In the genomic region with DNA sequence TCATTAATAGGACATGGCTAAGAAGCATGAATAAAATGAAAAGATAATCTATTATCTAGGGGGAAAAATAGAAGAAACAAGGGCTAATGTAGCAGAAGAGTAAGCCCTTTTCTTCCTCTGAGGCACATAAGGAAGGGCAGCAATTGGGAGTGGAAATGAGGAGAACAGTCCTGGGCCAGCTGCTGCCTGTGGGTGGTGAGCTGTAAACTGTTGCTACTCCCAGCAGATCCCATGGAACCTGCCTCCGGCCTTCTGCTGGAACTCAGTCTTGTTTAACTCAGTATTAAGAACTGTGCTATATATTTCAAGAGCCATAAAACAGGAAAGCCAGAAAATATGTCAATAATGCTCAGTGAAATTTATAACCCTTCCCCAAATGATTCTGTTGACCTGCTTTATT, we compare ENCODE assay signal across 24 cellular contexts.
"Had no signal": no experiment of that assay in that cellular context is flagged by ENCODE, and none has a peak within 500 bp of the region (broad histone marks: within the 10 kb centered on the region; RNA-seq: fewer than 3 reads in every experiment).

No MANE protein-coding gene starts in this region.

- H3K27me3 Mint-ChIP-seq: activated CD4-positive, alpha-beta T cell treated with anti-CD3 and anti-CD28 coated beads, Interleukin-2, amount 10 ng/mL, durations not matched to agents 7 days and 5 days; activated naive CD8-positive, alpha-beta T cell; memory B cell had no signal

- H3K9me3 Mint-ChIP-seq: activated CD4-positive, alpha-beta T cell treated with anti-CD3 and anti-CD28 coated beads, Interleukin-2, amount 10 ng/mL, durations not matched to agents 7 days and 5 days; memory B cell had no signal

- DNase-seq: activated CD4-positive, alpha-beta T cell treated with anti-CD3 and anti-CD28 coated beads, Interleukin-2, amount 10 ng/mL, durations not matched to agents 7 days and 5 days; activated CD4-positive, CD25-positive, alpha-beta regulatory T cell; activated CD8-positive, alpha-beta memory T cell treated with anti-CD3 and anti-CD28 coated beads, Interleukin-2, amount 50 U/mL, for 48 hours; activated gamma-delta T cell treated with Interleukin-2 at 50 U/mL for 16 hours; activated T-cell treated with anti-CD3 and anti-CD28 coated beads, Interleukin-2, amount 50 U/mL, for 72 hours; amniotic stem cell; body of pancreas; central memory CD4-positive, alpha-beta T cell; cortex of kidney; effector CD4-positive, alpha-beta T cell; esophagus squamous epithelium; foreskin keratinocyte; left lung; mucosa of descending colon; natural killer cell; occipital lobe; right lobe of liver; stimulated activated CD4-positive, alpha-beta T cell treated with anti-CD3 and anti-CD28 coated beads, Interleukin-1b, Interleukin-23, amount 100 ng/mL, for 48 hours; SW 1271 had no signal

- H3K4me1 ChIP-seq: body of pancreas, esophagus squamous epithelium, foreskin keratinocyte, left lung, psoas muscle, right lobe of liver had no signal

- H3K9me3 ChIP-seq: body of pancreas, mucosa of descending colon, psoas muscle, right lobe of liver had no signal

- FAIRE-seq: endothelial cell of umbilical vein had no signal

- H3K4me1 Mint-ChIP-seq: activated CD4-positive, alpha-beta T cell treated with anti-CD3 and anti-CD28 coated beads, Interleukin-2, amount 10 ng/mL, durations not matched to agents 7 days and 5 days; memory B cell; natural killer cell had no signal

- H3K27ac ChIP-seq: body of pancreas, esophagus squamous epithelium, foreskin keratinocyte, left lung, psoas muscle, right lobe of liver, thoracic aorta had no signal

- H3K36me3 Mint-ChIP-seq: activated naive CD8-positive, alpha-beta T cell; memory B cell; natural killer cell had no signal

- H3K4me3 Mint-ChIP-seq: activated CD4-positive, alpha-beta T cell treated with anti-CD3 and anti-CD28 coated beads, Interleukin-2, amount 10 ng/mL, durations not matched to agents 7 days and 5 days; activated naive CD8-positive, alpha-beta T cell; activated T-cell treated with anti-CD3 and anti-CD28 coated beads, Interleukin-2, amount 50 U/mL, for 72 hours; memory B cell; natural killer cell had no signal

- ATAC-seq: activated T-cell treated with anti-CD3 and anti-CD28 coated beads, Interleukin-2, amount 50 U/mL, for 72 hours; body of pancreas; foreskin keratinocyte; left lung; mucosa of descending colon; natural killer cell; psoas muscle; right lobe of liver had no signal

- H3K36me3 ChIP-seq: esophagus squamous epithelium, left lung, right lobe of liver, thoracic aorta had no signal

- H3K27ac Mint-ChIP-seq: activated CD4-positive, alpha-beta T cell treated with anti-CD3 and anti-CD28 coated beads, Interleukin-2, amount 10 ng/mL, durations not matched to agents 7 days and 5 days; activated naive CD8-positive, alpha-beta T cell; activated T-cell treated with anti-CD3 and anti-CD28 coated beads, Interleukin-2, amount 50 U/mL, for 72 hours; memory B cell; natural killer cell had no signal

- H3K4me3 ChIP-seq: body of pancreas, esophagus squamous epithelium, left lung, mucosa of descending colon, psoas muscle, right lobe of liver, thoracic aorta had no signal

- H3K27me3 ChIP-seq: body of pancreas, esophagus squamous epithelium, foreskin keratinocyte, left lung, right lobe of liver had no signal
